1 cellular context compared by ENCODE assay signal in genomic region chr7:3683886-3684539, GRCh38.
TF ChIP-seq lines count a peak whose summit lies in the region.

No MANE protein-coding gene starts in this region.

TF ChIP-seq in H1, 55 proteins besides CTCF, POLR2A, EP300 and RAD21:
- TF ChIP-seq ASH2L (IDR thresholded peaks at IDR 0.05; ENCODE audit: low read length) (peak; percentile 48), SP4 (IDR thresholded peaks at IDR 0.05; ENCODE audit: low read length) (no peak)
